Comparison of ENCODE assay signal across 8 cellular contexts in the genomic region with DNA sequence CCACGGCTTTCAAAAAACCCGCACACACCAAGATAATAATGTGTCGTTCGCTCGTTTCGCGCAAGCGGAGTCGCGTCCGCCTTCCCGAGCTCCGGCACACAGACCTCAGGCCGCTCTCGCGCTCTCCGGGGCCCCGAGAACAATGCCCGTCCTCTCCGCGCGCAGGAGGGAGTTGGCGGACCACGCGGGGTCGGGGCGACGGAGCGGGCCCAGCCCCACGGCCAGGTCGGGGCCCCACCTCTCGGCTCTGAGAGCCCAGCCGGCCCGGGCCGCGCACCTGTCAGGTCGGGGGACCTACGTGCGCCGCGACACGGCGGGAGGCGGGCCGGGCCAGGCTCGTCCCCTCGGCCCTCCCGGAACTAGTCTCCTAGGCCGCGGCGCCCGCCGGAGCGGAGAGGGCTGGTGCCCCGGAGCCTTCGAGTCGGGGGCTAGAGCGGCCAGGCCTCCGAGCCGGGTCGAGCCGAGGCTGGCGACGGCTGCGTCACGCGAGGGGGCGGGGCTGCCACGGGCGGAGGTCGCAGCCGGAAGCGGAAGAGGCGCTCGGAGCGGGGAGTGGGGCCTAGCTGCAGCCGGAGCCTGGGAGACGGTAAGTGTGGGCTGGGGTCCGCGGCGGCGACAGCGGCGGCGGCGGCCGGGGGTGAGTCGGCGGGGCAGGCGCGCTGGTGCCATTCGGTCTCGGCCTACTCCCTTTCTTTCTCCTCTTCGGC. TPM values are rescaled to one million over a fixed set of nuclear protein-coding genes. Genes with fewer than 3 reads are reported as not detected.
DNase-seq lines count a peak whose midpoint lies in the region; ATAC-seq and TF ChIP-seq lines count a peak whose summit lies in the region.

TSS of gene CLK3 (plus strand) at position 524 of the 707 bp plus-strand sequence. CDS start 3,361 bp downstream, outside the sequence.

- H3K4me3 Mint-ChIP-seq in GM23338, result peak within 1 kb of the TSS; percentile 90
- H3K4me3 Mint-ChIP-seq in naive thymus-derived CD8-positive, alpha-beta T cell, result peak within 1 kb of the TSS; percentile 87 to 97 (median 92)

- H3F3A ChIP-seq in DOHH2 (ENCODE audit: control insufficient read depth, insufficient read depth) (peaks cover 10% of the 10 kb centered on the region), GM23338 (replicated peaks; ENCODE audit: low read depth) (peaks cover 14% of the 10 kb centered on the region)

- peak within 1 kb of the TSS; percentile 96 for H3K27ac Mint-ChIP-seq in GM23338
- H3K27ac Mint-ChIP-seq in naive thymus-derived CD8-positive, alpha-beta T cell, result peak within 1 kb of the TSS; percentile 87 to 99 (median 97)

- H4K20me1 ChIP-seq in DOHH2 (ENCODE audit: control insufficient read depth, insufficient read depth, low read depth, low read length), result peaks cover 26% of the 10 kb centered on the region
- H4K20me1 ChIP-seq in GM23338 (replicated peaks; ENCODE audit: insufficient read depth), result peaks cover 22% of the 10 kb centered on the region
- peaks cover 5% of the 10 kb centered on the region for H4K20me1 ChIP-seq in fibroblast of lung (ENCODE audit: control insufficient read depth, extremely low read depth, insufficient read depth, low read length)

- peaks cover 13% of the 10 kb centered on the region for H3K36me3 Mint-ChIP-seq in GM23338 (ENCODE audit: low read depth)
- H3K36me3 Mint-ChIP-seq in naive thymus-derived CD8-positive, alpha-beta T cell, result peaks cover 0 to 22% (median 0%) of the 10 kb centered on the region in 3 donors

- H3K4me3 ChIP-seq in DOHH2 (ENCODE audit: low read length), result peak within 1 kb of the TSS; percentile 98
- peak within 1 kb of the TSS; percentile 96 for H3K4me3 ChIP-seq in GM23338
- peak within 1 kb of the TSS; percentile 98 for H3K4me3 ChIP-seq in LNCaP clone FGC (ENCODE audit: low read depth, low read length)
- peak within 1 kb of the TSS; percentile 86 to 100 (median 96) for H3K4me3 ChIP-seq in fibroblast of lung (replicated peaks in 1 of 4; ENCODE audit: control extremely low read depth in 1 of 4, insufficient read depth in 1 of 4, low read depth in 3 of 4, low read length in 4 of 4)

- H2AFZ ChIP-seq in GM23338, result peak within 1 kb of the TSS; percentile 98
- H2AFZ ChIP-seq in fibroblast of lung (ENCODE audit: low read length), result peak within 1 kb of the TSS; percentile 50

- H3K4me2 ChIP-seq in DOHH2 (ENCODE audit: low read length) (peak within 1 kb of the TSS; percentile 96), GM23338 (peak within 1 kb of the TSS; percentile 84), fibroblast of lung (ENCODE audit: extremely low read depth, insufficient read depth, low read length) (peak within 1 kb of the TSS; percentile 95)

- H3K9me3 Mint-ChIP-seq in GM23338, result no peaks in the 10 kb centered on the region
- H3K9me3 Mint-ChIP-seq in naive thymus-derived CD8-positive, alpha-beta T cell, result no peaks in the 10 kb centered on the region

- ATAC-seq in GM23338, result peak; percentile 90
- ATAC-seq in naive thymus-derived CD8-positive, alpha-beta T cell, result peak; percentile 75 to 78

- H3K79me2 ChIP-seq in DOHH2 (ENCODE audit: control insufficient read depth, low read length) (peaks cover 54% of the 10 kb centered on the region), GM23338 (replicated peaks; ENCODE audit: insufficient read depth) (peaks cover 29% of the 10 kb centered on the region), fibroblast of lung (ENCODE audit: control insufficient read depth, insufficient read depth, low read length) (peaks cover 47% of the 10 kb centered on the region)

- H3K9me2 ChIP-seq in DOHH2 (replicated peaks; ENCODE audit: control insufficient read depth, low read length) (no peaks in the 10 kb centered on the region), GM23338 (ENCODE audit: insufficient read depth) (no peaks in the 10 kb centered on the region)

- no peaks in the 10 kb centered on the region for H3K9me3 ChIP-seq in DOHH2 (ENCODE audit: control insufficient read depth, insufficient read depth, low read length)
- H3K9me3 ChIP-seq in fibroblast of lung (ENCODE audit: control insufficient read depth, insufficient read depth, low read depth, low read length), result no peaks in the 10 kb centered on the region

- DNase-seq in GM23338 (ENCODE audit: low spot score) (peak; percentile 98), LNCaP clone FGC (ENCODE audit: low read depth) (peak; percentile 67), RPMI8226 (peak; percentile 99), fibroblast of lung (ENCODE audit: low read depth in 2 of 2) (peak; percentile 88 to 93)
- DNase-seq in activated T-helper 1 cell treated with anti-CD3 and anti-CD28 coated beads, Interleukin-2, amount 50 U/mL, for 16 hours (ENCODE audit: low read depth in 1 of 2, low spot score in 1 of 2), result peak; percentile 89 to 95
- DNase-seq in naive thymus-derived CD8-positive, alpha-beta T cell, result peak; percentile 91 to 97 (median 96)
- DNase-seq in stimulated activated naive CD4-positive, alpha-beta T cell (lab: John Stamatoyannopoulos, UW), result peak; percentile 88 to 96 (median 90)

- POLR2A ChIA-PET in naive thymus-derived CD8-positive, alpha-beta T cell (lab: Charles Lee), result interaction anchor here (0.6 to 12.7 kb wide), 20 partner anchors 14 to 838 kb away, joined by 3 to 193 read pairs (median 5); partner anchors contain the start of genes ARID3B, CSK, FAM219B and SEMA7A

- H3K27ac ChIP-seq in DOHH2 (ENCODE audit: low read depth, low read length) (peak within 1 kb of the TSS; percentile 79), GM23338 (ENCODE audit: low read depth) (peak within 1 kb of the TSS; percentile 85), fibroblast of lung (ENCODE audit: insufficient read depth, low read length) (peak within 1 kb of the TSS; percentile 95)

- peaks cover 24% of the 10 kb centered on the region for H3K4me1 ChIP-seq in DOHH2 (ENCODE audit: control insufficient read depth, low read length)
- H3K4me1 ChIP-seq in GM23338 (ENCODE audit: insufficient read depth), result peaks cover 11% of the 10 kb centered on the region
- H3K4me1 ChIP-seq in fibroblast of lung (ENCODE audit: control insufficient read depth, extremely low read depth, insufficient read depth, low read length), result peaks cover 5% of the 10 kb centered on the region

- peaks cover 24% of the 10 kb centered on the region for H3K27me3 Mint-ChIP-seq in GM23338 (ENCODE audit: insufficient read depth, low read depth, poor library complexity)
- H3K27me3 Mint-ChIP-seq in naive thymus-derived CD8-positive, alpha-beta T cell, result no peaks in the 10 kb centered on the region

- H3K36me3 ChIP-seq in DOHH2 (ENCODE audit: control insufficient read depth, low read length) (peaks cover 45% of the 10 kb centered on the region), GM23338 (ENCODE audit: insufficient read depth) (0 out of 2 replicates have a peak, but pooled peaks cover 7% of the 10 kb centered on the region), fibroblast of lung (ENCODE audit: control insufficient read depth, insufficient read depth, low read length) (peaks cover 9% of the 10 kb centered on the region)

- TF ChIP-seq CTCF in DOHH2 (IDR thresholded peaks at IDR 0.05; ENCODE audit: low read depth, low read length, poor library complexity, severe bottlenecking), result no peak
- TF ChIP-seq CTCF in GM23338 (conservative IDR thresholded peaks at IDR 0.05; ENCODE audit: low read depth in 2 of 2), result peak in 1 of 2 experiments; percentile 8; a peak in 1 of 4 replicates
- no peak for TF ChIP-seq CTCF in LNCaP clone FGC (IDR thresholded peaks at IDR 0.05; ENCODE audit: control insufficient read depth, extremely low read depth, insufficient read depth)
- no peak for TF ChIP-seq CTCF in fibroblast of lung (conservative IDR thresholded peaks at IDR 0.05 in 1 of 2, IDR thresholded peaks at IDR 0.05 in 1 of 2; ENCODE audit: low read depth in 1 of 2, low read length in 2 of 2)

- 0 out of 2 replicates have a peak, but pooled peaks cover 7% of the 10 kb centered on the region for H3K27me3 ChIP-seq in DOHH2 (ENCODE audit: control insufficient read depth, low read length)
- H3K27me3 ChIP-seq in GM23338 (ENCODE audit: insufficient read depth), result peaks cover 9% of the 10 kb centered on the region; the same call in 1 of the 2 replicates
- H3K27me3 ChIP-seq in fibroblast of lung (ENCODE audit: control insufficient read depth, insufficient read depth, low read length), result peaks cover 17% of the 10 kb centered on the region

- H3K4me1 Mint-ChIP-seq in GM23338, result peaks cover 14% of the 10 kb centered on the region
- peaks cover 20 to 43% (median 40%) of the 10 kb centered on the region in 4 donors for H3K4me1 Mint-ChIP-seq in naive thymus-derived CD8-positive, alpha-beta T cell

- H3K9ac ChIP-seq in fibroblast of lung (ENCODE audit: insufficient read depth, low read length), result peak within 1 kb of the TSS; percentile 97

TF ChIP-seq in GM23338, 12 proteins besides CTCF, POLR2A, EP300 and RAD21 (continues in another document):
- TF ChIP-seq EZH2 (IDR thresholded peaks at IDR 0.05; ENCODE audit: low read depth, unreplicated experiment) (no peak), STAT1 (IDR thresholded peaks at IDR 0.05; ENCODE audit: unreplicated experiment) (no peak), POLR2AphosphoS5 (IDR thresholded peaks at IDR 0.05; ENCODE audit: low read depth) (peak; percentile 78)

RNA-seq across cellular contexts. Expression of gene CLK3, which starts in this region (rescaled TPM):
- 59.1 and 67.7 TPM in 2 replicates for total RNA-seq in GM23338 (2014; rRNA removed; shearing (Covaris generic))
- 38.1 and 40.7 TPM in 2 replicates for polyA plus RNA-seq in GM23338 (2016; fragmentation: Nextera tagmentation; extraction: Ambion mirVana)
- 30.8 and 43.1 TPM in 2 replicates for total RNA-seq in fibroblast of lung
- 39.9 and 41.4 TPM in 2 replicates for polyA plus RNA-seq in fibroblast of lung
- polyA plus RNA-seq in fibroblast of lung (2012), result 40.8 and 43.5 TPM in 2 replicates
- polyA minus RNA-seq in fibroblast of lung (ENCODE audit: low replicate concordance), result 145 and 250 TPM in 2 replicates
- 100 to 1,000 TPM; 223 to 227 TPM for total RNA-seq in naive thymus-derived CD8-positive, alpha-beta T cell
- polyA plus RNA-seq in naive thymus-derived CD8-positive, alpha-beta T cell, result 10 to 100 TPM; 49.0 to 92.8 (median 55.1) TPM

Comparison
In these comparisons a context has a peak if more than half of its experiments do, and no peak if none do; other contexts are left out.
1. Peak in every context shown above with its lines: DNase-seq, ATAC-seq, H3K4me3 ChIP-seq and H3K27ac ChIP-seq.